ENCODE assay signal across 20 cellular contexts in the genomic region with DNA sequence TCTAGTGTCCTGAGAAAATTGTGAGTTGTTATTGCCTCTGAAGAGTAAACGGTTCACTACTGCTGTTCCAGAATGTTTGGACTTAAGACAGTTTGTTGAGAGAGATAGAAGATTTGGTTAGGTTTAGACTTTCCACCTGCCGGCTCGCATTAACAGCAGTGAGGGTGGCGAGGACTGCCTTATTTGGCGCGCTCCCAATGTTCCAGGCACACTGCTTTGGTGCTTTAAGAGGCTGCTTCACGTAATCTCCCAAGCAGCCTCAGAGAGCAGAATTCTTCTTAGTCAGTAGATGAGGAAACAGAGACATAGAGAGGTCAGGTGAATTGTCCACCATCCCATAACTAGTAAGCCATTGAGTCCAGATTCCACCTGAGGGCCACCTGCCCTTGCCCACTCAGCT. TPM values are rescaled to one million over a fixed set of nuclear protein-coding genes. Genes with fewer than 3 reads are reported as not detected.
DNase-seq lines count a peak whose midpoint lies in the region; ATAC-seq and TF ChIP-seq lines count a peak whose summit lies in the region.
"Had no signal": no experiment of that assay in that cellular context is flagged by ENCODE, and none has a peak within 500 bp of the region (broad histone marks: within the 10 kb centered on the region; RNA-seq: fewer than 3 reads in every experiment).

No MANE protein-coding gene starts in this region.

- H3K27ac ChIP-seq in endodermal cell (ENCODE audit: low read depth, low read length) (no peak overlapping the region), muscle layer of colon (ENCODE audit: low read depth, low read length) (peak overlapping the region; percentile 25), upper lobe of right lung (no peak overlapping the region)
- H3K27ac ChIP-seq: KMS-11 had no signal

- H3K36me3 ChIP-seq in endodermal cell (ENCODE audit: control insufficient read depth, insufficient read depth, low read length), result peaks cover 66% of the 10 kb centered on the region
- peaks cover 35% of the 10 kb centered on the region for H3K36me3 ChIP-seq in muscle layer of colon (ENCODE audit: insufficient read depth, low read length)
- H3K36me3 ChIP-seq in upper lobe of right lung, result peaks cover 61% of the 10 kb centered on the region

- 96 to 100% methylated on average over 2 to 7 of the region's 7 CpGs for WGBS in endodermal cell (ENCODE audit: insufficient coverage in 1 of 2, insufficient read length in 1 of 2), 2 experiments

- H3K9ac ChIP-seq in endodermal cell (ENCODE audit: extremely low read depth, low read length, poor library complexity, severe bottlenecking) (no peak overlapping the region), muscle layer of colon (ENCODE audit: low read length) (no peak overlapping the region)
- H3K9ac ChIP-seq: KMS-11 had no signal

- H3K4me1 Mint-ChIP-seq in endodermal cell, result peaks cover 17% of the 10 kb centered on the region

- H3K27me3 ChIP-seq in endodermal cell (ENCODE audit: control insufficient read depth, insufficient read depth, low read length, poor library complexity, severe bottlenecking) (no peaks in the 10 kb centered on the region), muscle layer of colon (ENCODE audit: control insufficient read depth in 1 of 2, insufficient read depth in 2 of 2, low read length in 2 of 2) (no peaks in the 10 kb centered on the region), upper lobe of right lung (no peaks in the 10 kb centered on the region)

- DNase-seq in Right ventricle myocardium inferior (ENCODE audit: missing footprints) (no peak), cardiac septum (ENCODE audit: low spot score) (no peak), endodermal cell (peak; percentile 9), upper lobe of right lung (no peak)
- DNase-seq: CD4-positive, alpha-beta T cell; COR-L47; DMS 273 treated with DMSO at 0.1 percent for 48 hours; GOT3; HCEC 1CT; IMR-90; NCI-H1105; NCI-H146; NCI-H2029; NCI-H345; NCI-H524; NCI-H774 had no signal

- H3K4me3 Mint-ChIP-seq in endodermal cell, result no peak overlapping the region
- H3K4me3 Mint-ChIP-seq: CD4-positive, alpha-beta T cell had no signal

- ATAC-seq in Right ventricle myocardium inferior (peak; percentile 68), upper lobe of right lung (peak; percentile 41), HG03196 (IDR thresholded peaks at IDR 0.05; ENCODE audit: unreplicated experiment) (no peak), GM18498 (IDR thresholded peaks at IDR 0.05; ENCODE audit: unreplicated experiment) (no peak)

- H3K9me3 ChIP-seq in endodermal cell (ENCODE audit: control insufficient read depth, low read length), result no peaks in the 10 kb centered on the region
- no peaks in the 10 kb centered on the region for H3K9me3 ChIP-seq in muscle layer of colon (ENCODE audit: low read length)
- H3K9me3 ChIP-seq in upper lobe of right lung, result no peaks in the 10 kb centered on the region

- peaks cover 15% of the 10 kb centered on the region for H3K4me1 ChIP-seq in endodermal cell (ENCODE audit: control insufficient read depth, insufficient read depth, low read length)
- no peaks in the 10 kb centered on the region for H3K4me1 ChIP-seq in muscle layer of colon (ENCODE audit: insufficient read depth, low read length)
- H3K4me1 ChIP-seq in upper lobe of right lung, result peaks cover 8% of the 10 kb centered on the region

- H3K9me3 Mint-ChIP-seq in endodermal cell, result no peaks in the 10 kb centered on the region
- H3K9me3 Mint-ChIP-seq: CD4-positive, alpha-beta T cell had no signal

- intact Hi-C loops in Right ventricle myocardium inferior (cut with DNase I), result no loop called here
- intact Hi-C loops in cardiac septum (cut with DNase I), result no loop called here
- intact Hi-C loops in upper lobe of right lung (cut with DNase I), result no loop called here

- TF ChIP-seq CTCF in endodermal cell (conservative IDR thresholded peaks at IDR 0.05) (no peak), upper lobe of right lung (IDR thresholded peaks at IDR 0.05) (no peak)

- H3K27ac Mint-ChIP-seq in endodermal cell, result no peak overlapping the region
- H3K27ac Mint-ChIP-seq: CD4-positive, alpha-beta T cell had no signal

- no peaks in the 10 kb centered on the region for H3K27me3 Mint-ChIP-seq in endodermal cell (ENCODE audit: insufficient read depth)
- H3K27me3 Mint-ChIP-seq: CD4-positive, alpha-beta T cell had no signal

- H3K36me3 Mint-ChIP-seq in endodermal cell (ENCODE audit: low read depth), result peaks cover 47% of the 10 kb centered on the region

- H3K4me3 ChIP-seq in endodermal cell (ENCODE audit: low read length) (no peak overlapping the region), muscle layer of colon (ENCODE audit: low read depth in 1 of 2, low read length in 2 of 2) (no peak overlapping the region), upper lobe of right lung (no peak overlapping the region)

RNA-seq across cellular contexts. Expression of gene GLRX3, which starts 41.1 kb away (rescaled TPM):
- total RNA-seq in Right ventricle myocardium inferior (74.3 TPM), cardiac septum (67.5 TPM), endodermal cell (100 to 1,000 TPM; 119 to 123 TPM), upper lobe of right lung (53.1 TPM)
- polyA plus RNA-seq in endodermal cell (2013, experiment 1 of 2), result 117 TPM
- polyA plus RNA-seq in endodermal cell (2013, experiment 2 of 2), result 109 TPM

Comparison
In these comparisons a context has a peak if more than half of its experiments do, and no peak if none do; other contexts are left out.
1. ATAC-seq: peak in Right ventricle myocardium inferior (single experiment) and upper lobe of right lung (single experiment); none in HG03196 (single experiment) and GM18498 (single experiment).